In genomic region chr7:29370531-29371314, GRCh38 we compare ENCODE assay signal across 9 cellular contexts.
DNase-seq lines count a peak whose midpoint lies in the region; ATAC-seq and TF ChIP-seq lines count a peak whose summit lies in the region.
"Had no signal": no experiment of that assay in that cellular context is flagged by ENCODE, and none has a peak within 500 bp of the region (broad histone marks: within the 10 kb centered on the region; RNA-seq: fewer than 3 reads in every experiment).

No MANE protein-coding gene starts in this region.

- H3K27me3 ChIP-seq in RWPE2 (ENCODE audit: insufficient read depth, poor library complexity, severe bottlenecking) (no peaks in the 10 kb centered on the region), foreskin keratinocyte (no peaks in the 10 kb centered on the region), trophoblast cell (ENCODE audit: insufficient read depth, low read length) (no peaks in the 10 kb centered on the region)
- H3K27me3 ChIP-seq in CD8-positive, alpha-beta T cell (ENCODE audit: insufficient read depth, low read length) = no peaks in the 10 kb centered on the region
- H3K27me3 ChIP-seq: ovary had no signal

- ATAC-seq in RWPE2 (ENCODE audit: low read depth) = peak; percentile 89
- peak; percentile 95 for ATAC-seq in foreskin keratinocyte
- no peak for ATAC-seq in CD8-positive, alpha-beta T cell
- ATAC-seq in GM18858 (IDR thresholded peaks at IDR 0.05; ENCODE audit: unreplicated experiment) = no peak

- no peak overlapping the region for H2AFZ ChIP-seq in trophoblast cell (ENCODE audit: insufficient read depth, low read length, poor library complexity)

- H3K36me3 Mint-ChIP-seq in CD8-positive, alpha-beta T cell = peaks cover 6% of the 10 kb centered on the region

- H3K4me1 ChIP-seq in RWPE2 (ENCODE audit: insufficient read depth, poor library complexity, severe bottlenecking) (peaks cover 13% of the 10 kb centered on the region), foreskin keratinocyte (peaks cover 9% of the 10 kb centered on the region), trophoblast cell (ENCODE audit: control insufficient read depth in 1 of 2, insufficient read depth in 2 of 2, low read length in 2 of 2) (peaks cover 8 to 14% of the 10 kb centered on the region in 2 experiments)
- H3K4me1 ChIP-seq in CD8-positive, alpha-beta T cell (ENCODE audit: insufficient read depth, low read length) = no peaks in the 10 kb centered on the region

- H3K4me3 Mint-ChIP-seq in CD8-positive, alpha-beta T cell = no peak overlapping the region

- no peak overlapping the region for H2BK12ac ChIP-seq in trophoblast cell (ENCODE audit: low read length)

- H3K9ac ChIP-seq in trophoblast cell (ENCODE audit: low read length) = no peak overlapping the region

- no peak overlapping the region for H4K12ac ChIP-seq in trophoblast cell (ENCODE audit: low read depth, low read length)

- no peak overlapping the region for H4K91ac ChIP-seq in trophoblast cell (ENCODE audit: low read depth, low read length)

- H3K79me2 ChIP-seq in trophoblast cell (ENCODE audit: control insufficient read depth, insufficient read depth, low read length, poor library complexity) = no peaks in the 10 kb centered on the region

- TF ChIP-seq CTCF in RWPE2 (IDR thresholded peaks at IDR 0.05; ENCODE audit: poor library complexity, severe bottlenecking) (no peak), foreskin keratinocyte (conservative IDR thresholded peaks at IDR 0.05) (no peak)
- no peak for TF ChIP-seq CTCF in CD8-positive, alpha-beta T cell (IDR thresholded peaks at IDR 0.05)

- H3K14ac ChIP-seq in trophoblast cell (ENCODE audit: low read length) = no peak overlapping the region

- DNase-seq in HS-5 (ENCODE audit: low read depth) = peak; percentile 26
- DNase-seq in RWPE2 (ENCODE audit: low spot score) = no peak
- peak; percentile 86 to 95 for DNase-seq in foreskin keratinocyte
- DNase-seq in trophoblast cell = peak in 1 of 2 donors; percentile 34
- DNase-seq in Ammon's horn (ENCODE audit: low spot score) = no peak
- DNase-seq in CD8-positive, alpha-beta T cell = no peak
- DNase-seq: SHP77 treated with DMSO at 0.1 percent for 48 hours had no signal

- H3K79me1 ChIP-seq in trophoblast cell (ENCODE audit: low read length) = no peaks in the 10 kb centered on the region

- H2BK5ac ChIP-seq in trophoblast cell (ENCODE audit: low read depth, low read length, poor library complexity) = no peak overlapping the region

- no peak overlapping the region for H3K4me3 ChIP-seq in RWPE2 (ENCODE audit: severe bottlenecking)
- H3K4me3 ChIP-seq in trophoblast cell (ENCODE audit: low read depth, low read length) = no peak overlapping the region
- no peak overlapping the region for H3K4me3 ChIP-seq in CD8-positive, alpha-beta T cell (ENCODE audit: low read depth, low read length)
- H3K4me3 ChIP-seq: ovary had no signal

- H3K4me2 ChIP-seq in trophoblast cell (ENCODE audit: low read length) = no peak overlapping the region

- no CpG with 5 or more reads among the region's 6 CpGs for WGBS in trophoblast cell (ENCODE audit: extremely low coverage, insufficient coverage, insufficient read length)

- H4K8ac ChIP-seq in trophoblast cell (ENCODE audit: low read depth, low read length) = no peak overlapping the region

- no peak overlapping the region for H3K23ac ChIP-seq in trophoblast cell (ENCODE audit: low read length)

- H3K27ac ChIP-seq in RWPE2 (ENCODE audit: poor library complexity, severe bottlenecking) = no peak overlapping the region
- peak overlapping the region; percentile 5 for H3K27ac ChIP-seq in foreskin keratinocyte
- H3K27ac ChIP-seq in trophoblast cell (ENCODE audit: low read depth, low read length) = no peak overlapping the region
- no peak overlapping the region for H3K27ac ChIP-seq in CD8-positive, alpha-beta T cell (ENCODE audit: low read depth, low read length)
- H3K27ac ChIP-seq: ovary had no signal

- H3K9me3 ChIP-seq in RWPE2 (ENCODE audit: severe bottlenecking) (no peaks in the 10 kb centered on the region), trophoblast cell (ENCODE audit: insufficient read depth, low read depth, low read length) (no peaks in the 10 kb centered on the region)
- no peaks in the 10 kb centered on the region for H3K9me3 ChIP-seq in CD8-positive, alpha-beta T cell (ENCODE audit: low read length)
- H3K9me3 ChIP-seq: ovary had no signal

- H2AK5ac ChIP-seq in trophoblast cell (ENCODE audit: low read length) = no peak overlapping the region

- H3K36me3 ChIP-seq in RWPE2 (ENCODE audit: low read depth) (no peaks in the 10 kb centered on the region), trophoblast cell (ENCODE audit: control insufficient read depth in 1 of 2, insufficient read depth in 2 of 2, low read length in 2 of 2) (peaks cover 7 to 23% of the 10 kb centered on the region in 2 experiments)
- H3K36me3 ChIP-seq in CD8-positive, alpha-beta T cell (ENCODE audit: insufficient read depth, low read length) = no peaks in the 10 kb centered on the region
- H3K36me3 ChIP-seq: ovary had no signal

- H2BK120ac ChIP-seq in trophoblast cell (ENCODE audit: insufficient read depth, low read length, poor library complexity) = peak overlapping the region; percentile 40

- H3K4me1 Mint-ChIP-seq in CD8-positive, alpha-beta T cell (ENCODE audit: low read depth) = no peaks in the 10 kb centered on the region

- H3K4ac ChIP-seq in trophoblast cell (ENCODE audit: low read depth, low read length) = no peak overlapping the region

- H3K27me3 Mint-ChIP-seq in CD8-positive, alpha-beta T cell (ENCODE audit: low read depth) = no peaks in the 10 kb centered on the region

- CTCF ChIA-PET in CD8-positive, alpha-beta T cell (lab: Charles Lee) = interaction anchor here (0.8 to 1.5 kb wide), 3 partner anchors 12 to 448 kb away, joined by 3 to 4 read pairs (median 3); no protein-coding TSS in a partner anchor

- POLR2A ChIA-PET in CD8-positive, alpha-beta T cell (lab: Charles Lee) = no interaction called here

- no peaks in the 10 kb centered on the region for H3K9me3 Mint-ChIP-seq in CD8-positive, alpha-beta T cell

- intact Hi-C loops in CD8-positive, alpha-beta T cell (cut with DNase I, micrococcal nuclease) = no loop called here

- no peak overlapping the region for H3K18ac ChIP-seq in trophoblast cell (ENCODE audit: low read length)

- no peak overlapping the region for H3K27ac Mint-ChIP-seq in CD8-positive, alpha-beta T cell

Comparison
In these comparisons a context has a peak if more than half of its experiments do, and no peak if none do; other contexts are left out.
1. DNase-seq: peak in HS-5 (single experiment) and foreskin keratinocyte (2 of 2); none in RWPE2 (single experiment), Ammon's horn (single experiment) and CD8-positive, alpha-beta T cell (0 of 7).
2. ATAC-seq: peak in RWPE2 (single experiment) and foreskin keratinocyte (single experiment); none in CD8-positive, alpha-beta T cell (single experiment) and GM18858 (single experiment).